ENCODE assay signal across 10 cellular contexts in the genomic region with DNA sequence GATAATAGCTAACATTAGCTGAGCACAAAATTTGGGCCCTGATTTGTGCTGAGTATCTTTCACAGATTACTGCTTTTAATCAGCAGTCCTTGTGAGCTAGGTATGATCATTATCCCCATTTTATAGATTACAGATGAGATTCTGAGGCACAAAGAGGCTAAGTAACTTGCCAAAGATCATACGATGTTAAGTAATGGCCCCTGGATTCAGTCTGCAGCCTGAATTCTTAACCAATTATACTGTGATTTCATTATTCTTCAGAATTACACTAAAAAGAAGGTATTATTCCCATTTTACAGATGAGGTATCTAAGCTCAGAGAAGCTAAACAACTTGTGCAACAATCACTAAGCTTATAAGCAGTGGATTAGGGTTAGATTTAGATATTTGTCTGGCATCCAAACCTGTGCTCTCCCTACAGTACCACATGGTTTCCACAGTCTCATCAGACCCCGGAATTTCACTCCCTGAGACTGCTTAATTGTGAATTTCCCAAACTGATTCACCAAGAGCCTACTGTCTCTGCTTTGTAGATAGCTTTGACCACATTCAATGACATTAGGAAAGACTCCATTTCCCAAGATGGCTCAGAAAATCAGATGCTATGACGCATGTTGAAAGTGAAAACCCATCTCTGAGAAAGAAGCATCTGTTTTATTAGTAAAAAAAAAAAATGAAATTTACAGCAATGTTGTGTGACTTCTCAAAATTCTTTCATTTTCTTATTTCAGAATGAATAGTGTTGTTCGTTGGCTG.
A peak's percentile ranks its signal among the peaks of the same experiment; 100 is the strongest.
DNase-seq lines count a peak whose midpoint lies in the region; ATAC-seq and TF ChIP-seq lines count a peak whose summit lies in the region.
"Had no signal": no experiment of that assay in that cellular context is flagged by ENCODE, and none has a peak within 500 bp of the region (broad histone marks: within the 10 kb centered on the region; RNA-seq: fewer than 3 reads in every experiment).

No MANE protein-coding gene starts in this region.

- H3K4me2 ChIP-seq in osteoblast (ENCODE audit: insufficient read depth, low read length) (peak overlapping the region; percentile 9), H9 (ENCODE audit: insufficient read depth, insufficient read length, low read length) (no peak overlapping the region)

- H3K4me3 Mint-ChIP-seq in H9: no peak overlapping the region

- H2AFZ ChIP-seq in osteoblast (ENCODE audit: low read length) (peak overlapping the region; percentile 10), H9 (ENCODE audit: low read length) (no peak overlapping the region)

- no peak overlapping the region for H4K8ac ChIP-seq in H9 (replicated peaks; ENCODE audit: insufficient read length, low read depth, low read length)

- H3K79me2 ChIP-seq in osteoblast (ENCODE audit: insufficient read depth, low read length) (no peaks in the 10 kb centered on the region), H9 (ENCODE audit: insufficient read depth, low read length) (no peaks in the 10 kb centered on the region)

- H2BK20ac ChIP-seq in H9 (ENCODE audit: low read depth, low read length, poor library complexity, severe bottlenecking): no peak overlapping the region

- H3K14ac ChIP-seq in H9 (ENCODE audit: insufficient read depth, low read length): no peak overlapping the region

- no peaks in the 10 kb centered on the region for H3K79me1 ChIP-seq in H9 (ENCODE audit: insufficient read depth, low read depth, low read length, poor library complexity, severe bottlenecking)

- ATAC-seq in GM18502 (IDR thresholded peaks at IDR 0.05; ENCODE audit: poor library complexity, unreplicated experiment): peak; percentile 59
- peak; percentile 52 for ATAC-seq in GM21447 (IDR thresholded peaks at IDR 0.05; ENCODE audit: unreplicated experiment)
- ATAC-seq in HG03520 (IDR thresholded peaks at IDR 0.05; ENCODE audit: unreplicated experiment): peak; percentile 43
- no peak for ATAC-seq in HG03097 (IDR thresholded peaks at IDR 0.05; ENCODE audit: low FRiP score, unreplicated experiment)

- H3K4me1 ChIP-seq in osteoblast (ENCODE audit: insufficient read depth, low read length) (peaks cover 61% of the 10 kb centered on the region), H9 (ENCODE audit: insufficient read depth, low read length) (peaks cover 11% of the 10 kb centered on the region)

- no peaks in the 10 kb centered on the region for H3K36me3 ChIP-seq in osteoblast (ENCODE audit: insufficient read depth, low read length)
- H3K36me3 ChIP-seq: neutrophil had no signal

- no peak overlapping the region for H3K4me3 ChIP-seq in osteoblast (ENCODE audit: insufficient read depth, low read length)

- H4K5ac ChIP-seq in H9 (ENCODE audit: insufficient read length, low read depth, low read length): no peak overlapping the region

- no peak overlapping the region for H2BK12ac ChIP-seq in H9 (ENCODE audit: insufficient read length, low read depth, low read length)

- TF ChIP-seq CTCF in osteoblast (IDR thresholded peaks at IDR 0.05; ENCODE audit: extremely low read depth, low read depth, low read length): no peak
- TF ChIP-seq CTCF in H9 (conservative IDR thresholded peaks at IDR 0.05): no peak

- no peak overlapping the region for H2BK120ac ChIP-seq in H9 (ENCODE audit: low read depth, low read length, poor library complexity, severe bottlenecking)

- H2BK15ac ChIP-seq in H9 (ENCODE audit: low read depth, low read length): no peak overlapping the region

- H3K56ac ChIP-seq in H9 (ENCODE audit: insufficient read length, low read depth, low read length): no peak overlapping the region

- no peaks in the 10 kb centered on the region for H3K23me2 ChIP-seq in H9 (ENCODE audit: insufficient read length, low read depth, low read length, poor library complexity, severe bottlenecking)

- H3K9me3 Mint-ChIP-seq in H9: no peaks in the 10 kb centered on the region

- H3K4ac ChIP-seq in H9 (ENCODE audit: low read depth, low read length): no peak overlapping the region

- H3K23ac ChIP-seq in H9 (ENCODE audit: insufficient read length, low read depth, low read length): no peak overlapping the region

- no peak overlapping the region for H2BK5ac ChIP-seq in H9 (ENCODE audit: insufficient read length, low read length)

- H3K36me3 Mint-ChIP-seq in H9 (ENCODE audit: insufficient read depth in 1 of 3, low read depth in 3 of 3): no peaks in the 10 kb centered on the region

- H3T11ph ChIP-seq in H9 (ENCODE audit: low read length): no peak overlapping the region

- no peak overlapping the region for H2AK5ac ChIP-seq in H9 (ENCODE audit: insufficient read length, low read length)

- H3K27ac Mint-ChIP-seq in H9: no peak overlapping the region

- H4K20me1 ChIP-seq in osteoblast (ENCODE audit: insufficient read depth, low read length) (no peaks in the 10 kb centered on the region), H9 (ENCODE audit: control insufficient read depth, insufficient read depth, insufficient read length) (no peaks in the 10 kb centered on the region)

- no peak overlapping the region for H3K9ac ChIP-seq in H9 (ENCODE audit: extremely low read depth, insufficient read length, low read length)

- H3K18ac ChIP-seq in H9 (ENCODE audit: insufficient read length, low read depth, low read length): no peak overlapping the region

- H3K27me3 Mint-ChIP-seq in H9 (ENCODE audit: low read depth): no peaks in the 10 kb centered on the region

- DNase-seq in osteoblast (ENCODE audit: insufficient read length, low spot score, missing footprints) (no peak), H9 (no peak), NCI-H524 treated with DMSO at 0.1 percent for 48 hours (lab: John Stamatoyannopoulos, UW) (no peak), mucosa of gallbladder (ENCODE audit: low spot score) (no peak)
- DNase-seq: NCI-H2171 treated with DMSO at 0.1 percent for 48 hours had no signal

- H3K9me3 ChIP-seq in osteoblast (ENCODE audit: low read depth, low read length) (no peaks in the 10 kb centered on the region), H9 (ENCODE audit: control insufficient read depth, low read depth, low read length) (no peaks in the 10 kb centered on the region)
- H3K9me3 ChIP-seq: neutrophil had no signal

- H3K27me3 ChIP-seq in osteoblast (ENCODE audit: insufficient read depth, low read length): no peaks in the 10 kb centered on the region
- H3K27me3 ChIP-seq in H9 (ENCODE audit: insufficient read depth, low read length): no peaks in the 10 kb centered on the region
- H3K27me3 ChIP-seq: neutrophil had no signal

- H3K27ac ChIP-seq in osteoblast (ENCODE audit: low read depth, low read length) (peak overlapping the region; percentile 53), H9 (ENCODE audit: insufficient read length, low read depth, low read length) (no peak overlapping the region)
- H3K27ac ChIP-seq: neutrophil had no signal

- WGBS in H9 (ENCODE audit: extremely low coverage, insufficient read length, low lambda C conversion rate): no CpG with 5 or more reads among the region's 4 CpGs

- H3K4me1 Mint-ChIP-seq in H9: peaks cover 50 to 57% of the 10 kb centered on the region in 2 experiments

- H4K91ac ChIP-seq in H9 (ENCODE audit: insufficient read length, low read depth, low read length): no peak overlapping the region
